Comparison of ENCODE assay signal across 1 cellular context in genomic region chr20:49603209-49603627, GRCh38.
A peak's percentile ranks its signal among the peaks of the same experiment; 100 is the strongest.
TF ChIP-seq lines count a peak whose summit lies in the region.

No MANE protein-coding gene starts in this region.

TF ChIP-seq in HepG2, 621 proteins besides CTCF, POLR2A, EP300 and RAD21 (continued from another document and continues in another):
- no peak for TF ChIP-seq PBX3 (CRISPR knock-in tag; IDR thresholded peaks at IDR 0.05; ENCODE audit: borderline replicate concordance)
- TF ChIP-seq HNRNPK (IDR thresholded peaks at IDR 0.05; ENCODE audit: low read depth, low read length, poor library complexity, severe bottlenecking) = no peak
- TF ChIP-seq ZNF251 (CRISPR knock-in tag; IDR thresholded peaks at IDR 0.05) = no peak
- no peak for TF ChIP-seq JUN (CRISPR knock-in tag; IDR thresholded peaks at IDR 0.05)
- no peak for TF ChIP-seq SMYD3 (CRISPR knock-in tag; IDR thresholded peaks at IDR 0.05)
- TF ChIP-seq NR0B2 (CRISPR knock-in tag; IDR thresholded peaks at IDR 0.05) = no peak
- no peak for TF ChIP-seq U2AF1 (optimal IDR thresholded peaks at IDR 0.05; ENCODE audit: low read depth, low read length)
- no peak; the same call in 1 of the 2 replicates for TF ChIP-seq KDM5B (CRISPR knock-in tag; IDR thresholded peaks at IDR 0.05; ENCODE audit: borderline replicate concordance)
- no peak for TF ChIP-seq ZNF451 (CRISPR knock-in tag; IDR thresholded peaks at IDR 0.05)
- no peak for TF ChIP-seq ZNF530 (CRISPR knock-in tag; IDR thresholded peaks at IDR 0.05; ENCODE audit: low read depth)
- peak; percentile 22; the same call in 1 of the 2 replicates for TF ChIP-seq ZNF605 (CRISPR knock-in tag; IDR thresholded peaks at IDR 0.05)
- TF ChIP-seq ZNF570 (CRISPR knock-in tag; IDR thresholded peaks at IDR 0.05; ENCODE audit: borderline replicate concordance) = no peak
- TF ChIP-seq ELF3 (CRISPR knock-in tag; IDR thresholded peaks at IDR 0.05) = peak; percentile 75
- TF ChIP-seq RCOR2 (CRISPR knock-in tag; IDR thresholded peaks at IDR 0.05) = peak; percentile 28; the same call in 1 of the 2 replicates
- TF ChIP-seq KDM1A (CRISPR knock-in tag; IDR thresholded peaks at IDR 0.05) = no peak
- no peak for TF ChIP-seq ZBTB20 (CRISPR knock-in tag; IDR thresholded peaks at IDR 0.05; ENCODE audit: borderline replicate concordance, low read depth)
- TF ChIP-seq YEATS4 (CRISPR knock-in tag; IDR thresholded peaks at IDR 0.05; ENCODE audit: borderline replicate concordance) = peak; percentile 35; the same call in 1 of the 2 replicates
- no peak for TF ChIP-seq ZBTB7A (CRISPR knock-in tag; IDR thresholded peaks at IDR 0.05)
- no peak for TF ChIP-seq NFAT5 (CRISPR knock-in tag; IDR thresholded peaks at IDR 0.05)
- no peak for TF ChIP-seq ZSCAN12 (CRISPR knock-in tag; IDR thresholded peaks at IDR 0.05)
- no peak for TF ChIP-seq RBFOX2 (IDR thresholded peaks at IDR 0.05; ENCODE audit: low read depth, low read length)
- TF ChIP-seq ATRX (CRISPR knock-in tag; IDR thresholded peaks at IDR 0.05; ENCODE audit: borderline replicate concordance) = no peak
- no peak for TF ChIP-seq HNRNPH1 (optimal IDR thresholded peaks at IDR 0.05; ENCODE audit: low read depth, low read length)
- no peak for TF ChIP-seq ZBTB44 (CRISPR knock-in tag; IDR thresholded peaks at IDR 0.05)
- TF ChIP-seq ETS1 (CRISPR knock-in tag; IDR thresholded peaks at IDR 0.05) = no peak
- TF ChIP-seq ZNF576 (CRISPR knock-in tag; IDR thresholded peaks at IDR 0.05) = no peak
- no peak for TF ChIP-seq ISX (CRISPR knock-in tag; conservative IDR thresholded peaks at IDR 0.05)
- TF ChIP-seq ZNF331 (CRISPR knock-in tag; IDR thresholded peaks at IDR 0.05) = peak; percentile 33; the same call in 1 of the 2 replicates
- peak; percentile 63; the same call in 1 of the 2 replicates for TF ChIP-seq ZNF614 (CRISPR knock-in tag; IDR thresholded peaks at IDR 0.05; ENCODE audit: borderline replicate concordance)
- 0 out of 2 replicates have a peak, but pooled peaks have one; percentile 2 for TF ChIP-seq CHD4 (IDR thresholded peaks at IDR 0.05; ENCODE audit: borderline replicate concordance, low read length)
- no peak; the same call in 1 of the 2 replicates for TF ChIP-seq ZNF296 (CRISPR knock-in tag; conservative IDR thresholded peaks at IDR 0.05)
- peak; percentile 72; the same call in 1 of the 2 replicates for TF ChIP-seq CEBPB (IDR thresholded peaks at IDR 0.05; ENCODE audit: borderline replicate concordance, low read depth, low read length)
- TF ChIP-seq HOXA3 (CRISPR knock-in tag; IDR thresholded peaks at IDR 0.05) = peak; percentile 57
- no peak for TF ChIP-seq HES4 (CRISPR knock-in tag; IDR thresholded peaks at IDR 0.05; ENCODE audit: borderline replicate concordance)
- TF ChIP-seq MTF2 (CRISPR knock-in tag; IDR thresholded peaks at IDR 0.05; ENCODE audit: borderline replicate concordance) = no peak; the same call in 1 of the 2 replicates
- no peak for TF ChIP-seq ZSCAN22 (CRISPR knock-in tag; IDR thresholded peaks at IDR 0.05)
- TF ChIP-seq TAF1 (CRISPR knock-in tag; IDR thresholded peaks at IDR 0.05) = no peak
- TF ChIP-seq ZNF782 (CRISPR knock-in tag; IDR thresholded peaks at IDR 0.05; ENCODE audit: borderline replicate concordance) = 0 out of 2 replicates have a peak, but pooled peaks have one; percentile 38
- no peak for TF ChIP-seq ARNT2 (CRISPR knock-in tag; IDR thresholded peaks at IDR 0.05; ENCODE audit: low read depth)
- no peak for TF ChIP-seq ZNF333 (CRISPR knock-in tag; IDR thresholded peaks at IDR 0.05; ENCODE audit: borderline replicate concordance)
- TF ChIP-seq ZNF101 (CRISPR knock-in tag; IDR thresholded peaks at IDR 0.05; ENCODE audit: borderline replicate concordance, low read depth) = no peak
- no peak for TF ChIP-seq DDIT3 (CRISPR knock-in tag; IDR thresholded peaks at IDR 0.05)
- TF ChIP-seq ETV5 (CRISPR knock-in tag; IDR thresholded peaks at IDR 0.05; ENCODE audit: borderline replicate concordance) = no peak
- no peak for TF ChIP-seq PRDM10 (CRISPR knock-in tag; IDR thresholded peaks at IDR 0.05; ENCODE audit: low read depth)
- TF ChIP-seq ZNF580 (CRISPR knock-in tag; IDR thresholded peaks at IDR 0.05; ENCODE audit: borderline replicate concordance, low read depth) = no peak
- no peak for TF ChIP-seq ZNF256 (CRISPR knock-in tag; conservative IDR thresholded peaks at IDR 0.05)
- no peak for TF ChIP-seq CREBL2 (CRISPR knock-in tag; IDR thresholded peaks at IDR 0.05; ENCODE audit: borderline replicate concordance)
- no peak for TF ChIP-seq ZNF879 (CRISPR knock-in tag; IDR thresholded peaks at IDR 0.05)
- TF ChIP-seq ZNF740 (CRISPR knock-in tag; IDR thresholded peaks at IDR 0.05) = no peak
- no peak for TF ChIP-seq JARID2 (CRISPR knock-in tag; IDR thresholded peaks at IDR 0.05; ENCODE audit: insufficient replicate concordance)
- peak; percentile 61; the same call in 1 of the 2 replicates for TF ChIP-seq KAT8 (CRISPR knock-in tag; IDR thresholded peaks at IDR 0.05)
- peak; percentile 36; the same call in 1 of the 2 replicates for TF ChIP-seq TBX2 (CRISPR knock-in tag; IDR thresholded peaks at IDR 0.05; ENCODE audit: borderline replicate concordance)
- peak; percentile 41 for TF ChIP-seq HNF4A (CRISPR knock-in tag; IDR thresholded peaks at IDR 0.05)
- no peak for TF ChIP-seq E2F1 (CRISPR knock-in tag; IDR thresholded peaks at IDR 0.05)
